Comparison of ENCODE assay signal across 8 cellular contexts in the genomic region with DNA sequence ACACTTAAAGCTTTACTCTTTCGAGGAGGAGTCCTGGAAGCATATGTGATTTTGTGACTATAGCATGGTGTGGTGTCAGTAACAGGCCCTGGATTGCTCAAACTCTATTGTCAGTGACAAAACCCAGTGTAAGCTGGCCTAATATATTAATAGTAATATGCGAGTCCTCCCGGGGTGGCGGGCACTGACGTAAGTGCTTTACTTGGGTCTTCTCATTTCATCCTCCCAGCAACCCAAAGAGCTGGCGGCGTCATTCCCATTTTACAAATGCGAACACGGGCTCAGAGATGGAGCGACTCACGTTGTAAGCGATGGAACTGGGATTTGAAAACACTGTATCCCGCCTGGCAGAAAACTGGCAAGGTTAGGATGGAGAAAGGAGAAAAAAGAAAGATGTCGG. TPM values are rescaled to one million over a fixed set of nuclear protein-coding genes. Genes with fewer than 3 reads are reported as not detected.
A peak's percentile ranks its signal among the peaks of the same experiment; 100 is the strongest.
DNase-seq lines count a peak whose midpoint lies in the region; ATAC-seq and TF ChIP-seq lines count a peak whose summit lies in the region.

No MANE protein-coding gene starts in this region.

- DNase-seq in GM06990 (ENCODE audit: extremely low read depth, insufficient read length) (no peak), Panc1 (ENCODE audit: low read depth, low spot score) (no peak), esophagus muscularis mucosa (ENCODE audit: extremely low spot score) (no peak), progenitor cell of endocrine pancreas (ENCODE audit: low spot score, unreplicated experiment) (no peak), erythroblast (lab: John Stamatoyannopoulos, UW) (no peak), NCI-H1417 (lab: John Stamatoyannopoulos, UW) (no peak)
- DNase-seq in NK-92 treated with Interleukin-12 subunit alpha and Interleukin-12 subunit beta, amount 100 ng/mL, for 24 hours (lab: John Stamatoyannopoulos, UW): no peak

- 52% methylated on average over 14 of the region's 14 CpGs for WGBS in esophagus muscularis mucosa

- BruUV-seq in Panc1 (replicated peaks; lab: Mats Ljungman, UMichigan): TSS peak; percentile 86

- no peaks in the 10 kb centered on the region for H3K27me3 ChIP-seq in GM06990 (replicated peaks; ENCODE audit: control insufficient read depth, insufficient read depth, low read length)
- no peaks in the 10 kb centered on the region for H3K27me3 ChIP-seq in Panc1 (ENCODE audit: control insufficient read depth, insufficient read depth, low read length)
- no peaks in the 10 kb centered on the region for H3K27me3 ChIP-seq in esophagus muscularis mucosa

- intact Hi-C loops in Panc1 (cut with micrococcal nuclease; ENCODE audit: unreplicated experiment) (no loop called here), esophagus muscularis mucosa (cut with DNase I) (no loop called here)

- ATAC-seq in Panc1 (peak; percentile 9), GM19351 (IDR thresholded peaks at IDR 0.05; ENCODE audit: unreplicated experiment) (no peak)

- H3K27ac ChIP-seq in Panc1 (ENCODE audit: low read length) (peak overlapping the region; percentile 52), esophagus muscularis mucosa (replicated peaks in 1 of 4) (peak overlapping the region; percentile 78 to 91 (median 85))

- no peaks in the 10 kb centered on the region for H3K9me3 Mint-ChIP-seq in progenitor cell of endocrine pancreas (ENCODE audit: low read depth)

- CTCF ChIA-PET in Panc1 (lab: Charles Lee): no interaction called here

- in situ Hi-C loops in Panc1 (cut with HindIII; ENCODE audit: low pct_unique_long_range_greater_than_20kb, low sequenced_read_pairs): no loop called here

- H3K4me1 ChIP-seq in Panc1 (ENCODE audit: control insufficient read depth, insufficient read depth, low read length): peaks cover 9% of the 10 kb centered on the region
- peaks cover 30 to 51% (median 44%) of the 10 kb centered on the region in 4 donors for H3K4me1 ChIP-seq in esophagus muscularis mucosa

- H3K36me3 Mint-ChIP-seq in progenitor cell of endocrine pancreas (ENCODE audit: insufficient read depth): peaks cover 2% of the 10 kb centered on the region

- H3K4me3 ChIP-seq in GM06990 (replicated peaks; ENCODE audit: low read depth, low read length) (peak overlapping the region; percentile 79), Panc1 (ENCODE audit: low read depth in 2 of 2, low read length in 2 of 2) (peak overlapping the region; percentile 76 to 93), esophagus muscularis mucosa (peak overlapping the region; percentile 81 to 93 (median 87))

- TF ChIP-seq POLR2A in esophagus muscularis mucosa (IDR thresholded peaks at IDR 0.05; ENCODE audit: low read depth): no peak
- no peak for TF ChIP-seq POLR2A in erythroblast (IDR thresholded peaks at IDR 0.05; ENCODE audit: low read length)

- no peak for TF ChIP-seq EP300 in esophagus muscularis mucosa (IDR thresholded peaks at IDR 0.05)

- H3K4me1 Mint-ChIP-seq in progenitor cell of endocrine pancreas (ENCODE audit: low read depth): peaks cover 21% of the 10 kb centered on the region

- peaks cover 1% of the 10 kb centered on the region; the same call in 1 of the 2 replicates for H3K36me3 ChIP-seq in GM06990 (ENCODE audit: control insufficient read depth, insufficient read depth, low read length)
- H3K36me3 ChIP-seq in Panc1 (ENCODE audit: control insufficient read depth, insufficient read depth, low read length): no peaks in the 10 kb centered on the region; the same call in 1 of the 2 replicates
- peaks cover 7 to 35% (median 15%) of the 10 kb centered on the region in 4 donors for H3K36me3 ChIP-seq in esophagus muscularis mucosa

- H3K9me3 ChIP-seq in Panc1 (ENCODE audit: control insufficient read depth, insufficient read depth, low read depth, low read length) (no peaks in the 10 kb centered on the region), esophagus muscularis mucosa (no peaks in the 10 kb centered on the region)

- TF ChIP-seq CTCF in GM06990 (IDR thresholded peaks at IDR 0.05; ENCODE audit: insufficient read depth, low read length, poor library complexity, severe bottlenecking): no peak
- TF ChIP-seq CTCF in Panc1 (IDR thresholded peaks at IDR 0.05): no peak
- TF ChIP-seq CTCF in esophagus muscularis mucosa (IDR thresholded peaks at IDR 0.05): no peak
- no peak for TF ChIP-seq CTCF in progenitor cell of endocrine pancreas (IDR thresholded peaks at IDR 0.05; ENCODE audit: unreplicated experiment)

- peak overlapping the region; percentile 96 for H3K27ac Mint-ChIP-seq in progenitor cell of endocrine pancreas

- POLR2A ChIA-PET in Panc1 (lab: Charles Lee): no interaction called here

- H3K27me3 Mint-ChIP-seq in progenitor cell of endocrine pancreas: no peaks in the 10 kb centered on the region

- H3K4me3 Mint-ChIP-seq in progenitor cell of endocrine pancreas (ENCODE audit: low read depth): peak overlapping the region; percentile 96

RNA-seq across cellular contexts. Expression of a gene that starts 0.6 kb away (rescaled TPM):
- total RNA-seq in Panc1 (2021; ENCODE audit: unreplicated experiment): 21.0 TPM
- polyA plus RNA-seq in Panc1 (2012; ENCODE audit: insufficient read length): 28.9 TPM
- total RNA-seq in esophagus muscularis mucosa: 10 to 100 TPM; 16.1 to 32.4 (median 22.5) TPM
- 40.8 and 41.6 TPM in 2 replicates for total RNA-seq in progenitor cell of endocrine pancreas

RNA-seq across cellular contexts. Expression of a gene that starts 28.8 kb away (rescaled TPM):
- 344 TPM for total RNA-seq in Panc1 (2021; ENCODE audit: unreplicated experiment)
- 404 TPM for polyA plus RNA-seq in Panc1 (2012; ENCODE audit: insufficient read length)
- total RNA-seq in esophagus muscularis mucosa: 10 to 100 TPM; 34.5 to 74.7 (median 55.3) TPM
- total RNA-seq in progenitor cell of endocrine pancreas: 124 and 125 TPM in 2 replicates

RNA-seq across cellular contexts. Expression of a gene that starts 41.4 kb away (rescaled TPM):
- total RNA-seq in Panc1 (2021; ENCODE audit: unreplicated experiment) (0.26 TPM), esophagus muscularis mucosa (not detected), progenitor cell of endocrine pancreas (0.57 and 1.7 TPM in 2 replicates)
- polyA plus RNA-seq in Panc1 (2012; ENCODE audit: insufficient read length): 1.5 TPM
